ENCODE assay signal across 1 cellular context in genomic region chr20:51462566-51463276, GRCh38.
A peak's percentile ranks its signal among the peaks of the same experiment; 100 is the strongest.
TF ChIP-seq lines count a peak whose summit lies in the region.

No MANE protein-coding gene starts in this region.

TF ChIP-seq in HepG2, 621 proteins besides CTCF, POLR2A, EP300 and RAD21 (continued from another document):
- TF ChIP-seq DZIP1 (CRISPR knock-in tag; IDR thresholded peaks at IDR 0.05): 0 out of 2 replicates have a peak, but pooled peaks have one; percentile 40
